In the genomic region with DNA sequence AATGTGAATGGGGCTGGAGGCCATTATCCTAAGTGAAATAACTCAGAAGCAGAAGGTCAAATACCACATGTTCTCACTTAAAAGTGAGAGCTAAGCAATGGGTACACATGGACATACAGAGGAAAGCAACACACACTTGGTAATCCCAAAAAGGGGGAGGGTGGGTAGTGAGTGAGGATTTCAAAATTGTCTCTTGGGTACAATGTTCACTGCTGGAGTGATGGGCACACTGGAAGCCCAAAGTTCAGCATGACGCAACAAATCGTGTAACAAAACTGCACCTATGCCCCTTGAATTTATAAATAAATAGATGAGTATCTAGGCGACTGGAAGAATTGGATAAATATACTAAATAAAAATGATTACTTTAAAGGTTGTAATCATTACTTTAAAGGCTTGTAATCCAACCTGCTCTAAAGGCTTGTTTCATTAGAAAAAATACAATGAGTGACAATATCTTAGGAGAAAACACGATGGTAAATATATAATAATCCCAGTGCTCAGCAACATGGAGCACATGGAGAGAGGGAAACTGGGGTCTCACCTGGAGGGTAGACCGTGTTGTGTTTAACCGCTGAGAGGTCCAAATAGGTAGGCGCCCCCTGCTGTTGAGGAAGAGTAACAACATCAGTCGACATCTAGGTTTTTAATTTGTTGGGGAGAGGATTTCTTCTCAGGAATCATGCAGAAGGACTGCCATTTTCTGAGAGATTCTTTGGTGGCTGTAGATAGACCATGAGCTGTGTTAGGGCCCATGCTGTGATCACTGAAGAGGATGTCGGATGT, we compare ENCODE assay signal across 11 cellular contexts.
DNase-seq lines count a peak whose midpoint lies in the region; ATAC-seq and TF ChIP-seq lines count a peak whose summit lies in the region.
"Had no signal": no experiment of that assay in that cellular context is flagged by ENCODE, and none has a peak within 500 bp of the region (broad histone marks: within the 10 kb centered on the region; RNA-seq: fewer than 3 reads in every experiment).

No MANE protein-coding gene starts in this region.

- TF ChIP-seq POLR2A in tibial nerve (IDR thresholded peaks at IDR 0.05) = no peak

- H3K4me3 ChIP-seq in DND-41 (ENCODE audit: low read depth in 1 of 2, low read length in 2 of 2) = no peak overlapping the region
- no peak overlapping the region for H3K4me3 ChIP-seq in H7 (ENCODE audit: insufficient read depth, low read depth, low read length)
- H3K4me3 ChIP-seq in tibial nerve = no peak overlapping the region

- in situ Hi-C loops in ACHN (cut with HindIII; ENCODE audit: low pct_ligation_motif_present, low pct_unique_long_range_greater_than_20kb, low sequenced_read_pairs) = no loop called here

- H2AFZ ChIP-seq in DND-41 (ENCODE audit: low read depth, low read length) = no peak overlapping the region

- no peak for ATAC-seq in DND-41 (ENCODE audit: insufficient read depth, low read depth)
- ATAC-seq in GM21619 (IDR thresholded peaks at IDR 0.05; ENCODE audit: unreplicated experiment) = no peak

- TF ChIP-seq CTCF in DND-41 (IDR thresholded peaks at IDR 0.05; ENCODE audit: borderline replicate concordance, extremely low read depth, low read length, poor library complexity, severe bottlenecking) = peak; percentile 59
- peak in 1 of 5 experiments; percentile 11 for TF ChIP-seq CTCF in tibial nerve (IDR thresholded peaks at IDR 0.05)

- no peaks in the 10 kb centered on the region for H3K79me2 ChIP-seq in DND-41 (ENCODE audit: insufficient read depth, low read length)

- no peak overlapping the region for H3K4me2 ChIP-seq in DND-41 (ENCODE audit: insufficient read depth, low read length)

- H3K9ac ChIP-seq in DND-41 (ENCODE audit: low read depth, low read length) = no peak overlapping the region

- no peak for TF ChIP-seq EP300 in tibial nerve (IDR thresholded peaks at IDR 0.05)

- H3K27me3 ChIP-seq in DND-41 (ENCODE audit: insufficient read depth, low read length, poor library complexity) = no peaks in the 10 kb centered on the region
- H3K27me3 ChIP-seq in H7 (ENCODE audit: control insufficient read depth, insufficient read depth, low read length) = no peaks in the 10 kb centered on the region
- no peaks in the 10 kb centered on the region for H3K27me3 ChIP-seq in tibial nerve

- no peaks in the 10 kb centered on the region for H3K4me1 ChIP-seq in DND-41 (ENCODE audit: insufficient read depth, low read length)
- no peaks in the 10 kb centered on the region for H3K4me1 ChIP-seq in tibial nerve

- 70 to 73% methylated on average over 9 of the region's 9 CpGs for WGBS in tibial nerve, 2 donors

- H4K20me1 ChIP-seq in DND-41 (ENCODE audit: insufficient read depth, low read length) = no peaks in the 10 kb centered on the region

- DNase-seq in DND-41 = no peak
- peak; percentile 21 for DNase-seq in H7
- DNase-seq in SK-N-DZ (ENCODE audit: low spot score) = peak; percentile 13
- DNase-seq in iPS-NIHi7 (ENCODE audit: extremely low spot score) = peak; percentile 20
- no peak for DNase-seq in ACHN
- DNase-seq in substantia nigra (lab: John Stamatoyannopoulos, UW) = no peak
- DNase-seq in tibial nerve (ENCODE audit: low spot score in 2 of 2) = no peak
- DNase-seq: activated CD4-positive, alpha-beta T cell treated with anti-CD3 and anti-CD28 coated beads, Interleukin-2, amount 50 U/mL, for 1 hour; GF-D8; NCI-H510A treated with DMSO at 0.1 percent for 48 hours had no signal

- H3K27ac ChIP-seq in DND-41 (ENCODE audit: low read length) (no peak overlapping the region), substantia nigra (ENCODE audit: low read depth, low read length, poor library complexity, severe bottlenecking) (no peak overlapping the region), tibial nerve (no peak overlapping the region)

- H3K9me3 ChIP-seq in DND-41 (ENCODE audit: insufficient read depth, low read length, severe bottlenecking) (no peaks in the 10 kb centered on the region), tibial nerve (no peaks in the 10 kb centered on the region)

- no peaks in the 10 kb centered on the region for H3K36me3 ChIP-seq in DND-41 (ENCODE audit: insufficient read depth, low read length)
- no peaks in the 10 kb centered on the region for H3K36me3 ChIP-seq in H7 (replicated peaks; ENCODE audit: control insufficient read depth, insufficient read depth, low read length)
- no peaks in the 10 kb centered on the region for H3K36me3 ChIP-seq in tibial nerve

Comparison
In these comparisons a context has a peak if more than half of its experiments do, and no peak if none do; other contexts are left out.
1. DNase-seq: peak in H7 (single experiment), SK-N-DZ (single experiment) and iPS-NIHi7 (single experiment); none in DND-41 (single experiment), ACHN (single experiment), substantia nigra (0 of 49) and tibial nerve (0 of 2).